ENCODE assay signal across 20 cellular contexts in genomic region chrX:109987884-109988283, GRCh38.
"Had no signal": no experiment of that assay in that cellular context is flagged by ENCODE, and none has a peak within 500 bp of the region (broad histone marks: within the 10 kb centered on the region; RNA-seq: fewer than 3 reads in every experiment).

No MANE protein-coding gene starts in this region.

- ATAC-seq: activated CD8-positive, alpha-beta T cell treated with anti-CD3 and anti-CD28 coated beads, Interleukin-2, amount 10 ng/mL, durations not matched to agents 7 days and 5 days; activated naive CD4-positive, alpha-beta T cell treated with anti-CD3 and anti-CD28 coated beads, Interleukin-2, amount 50 U/mL, for 72 hours; foreskin keratinocyte; left lobe of liver; naive thymus-derived CD8-positive, alpha-beta T cell had no signal

- H3K9me3 ChIP-seq: spleen, upper lobe of left lung had no signal

- H3K27me3 Mint-ChIP-seq: activated CD4-positive, alpha-beta T cell treated with anti-CD3 and anti-CD28 coated beads, Interleukin-2, amount 10 ng/mL, durations not matched to agents 7 days and 5 days; dendritic cell treated with granulocyte-macrophage colony-stimulating factor and Interleukin-4, amounts not matched to agents 40 ng/mL and 50 ng/mL, for 4 days; naive thymus-derived CD8-positive, alpha-beta T cell had no signal

- H3K27ac Mint-ChIP-seq: activated CD4-positive, alpha-beta T cell treated with anti-CD3 and anti-CD28 coated beads, Interleukin-2, amount 10 ng/mL, durations not matched to agents 7 days and 5 days; activated CD8-positive, alpha-beta T cell treated with anti-CD3 and anti-CD28 coated beads, Interleukin-2, amount 10 ng/mL, durations not matched to agents 7 days and 5 days; activated naive CD4-positive, alpha-beta T cell treated with anti-CD3 and anti-CD28 coated beads, Interleukin-2, amount 50 U/mL, for 72 hours; dendritic cell treated with granulocyte-macrophage colony-stimulating factor and Interleukin-4, amounts not matched to agents 40 ng/mL and 50 ng/mL, for 4 days; immature natural killer cell; mesothelial cell of epicardium; naive thymus-derived CD8-positive, alpha-beta T cell had no signal

- H3K4me3 ChIP-seq: cardiac muscle cell, SK-N-MC, spleen, upper lobe of left lung had no signal

- H3K4me3 Mint-ChIP-seq: activated CD4-positive, alpha-beta T cell treated with anti-CD3 and anti-CD28 coated beads, Interleukin-2, amount 10 ng/mL, durations not matched to agents 7 days and 5 days; activated CD8-positive, alpha-beta T cell treated with anti-CD3 and anti-CD28 coated beads, Interleukin-2, amount 10 ng/mL, durations not matched to agents 7 days and 5 days; dendritic cell treated with granulocyte-macrophage colony-stimulating factor and Interleukin-4, amounts not matched to agents 40 ng/mL and 50 ng/mL, for 4 days; immature natural killer cell; mesothelial cell of epicardium; naive thymus-derived CD8-positive, alpha-beta T cell had no signal

- H3K27ac ChIP-seq: cardiac muscle cell, foreskin keratinocyte, SK-N-MC, spleen, upper lobe of left lung, WERI-Rb-1 had no signal

- H3K36me3 ChIP-seq: cardiac muscle cell, spleen, upper lobe of left lung, WERI-Rb-1 had no signal

- H3K27me3 ChIP-seq: cardiac muscle cell, foreskin keratinocyte, spleen, upper lobe of left lung had no signal

- H3K4me1 ChIP-seq: foreskin keratinocyte, upper lobe of left lung had no signal

- H3K36me3 Mint-ChIP-seq: activated naive CD4-positive, alpha-beta T cell treated with anti-CD3 and anti-CD28 coated beads, Interleukin-2, amount 50 U/mL, for 72 hours; immature natural killer cell; mesothelial cell of epicardium; naive thymus-derived CD8-positive, alpha-beta T cell had no signal

- DNase-seq: activated CD4-positive, alpha-beta T cell treated with anti-CD3 and anti-CD28 coated beads, Interleukin-2, amount 10 ng/mL, durations not matched to agents 7 days and 5 days; activated CD4-positive, CD25-positive, alpha-beta regulatory T cell treated with anti-CD3 and anti-CD28 coated beads, Interleukin-2, amount 50 U/mL, for 72 hours; activated CD8-positive, alpha-beta T cell treated with anti-CD3 and anti-CD28 coated beads, Interleukin-2, amount 10 ng/mL, durations not matched to agents 7 days and 5 days; activated gamma-delta T cell treated with Interleukin-2 at 50 U/mL for 16 hours; effector CD4-positive, alpha-beta T cell; foreskin keratinocyte; immature natural killer cell; mammary epithelial cell; naive thymus-derived CD8-positive, alpha-beta T cell; spleen; stimulated activated CD4-positive, alpha-beta T cell treated with anti-CD3 and anti-CD28 coated beads, Interleukin-4, amount 100 ng/mL, for 24 hours; stimulated activated naive CD4-positive, alpha-beta T cell treated with Interleukin-2 at 50 U/mL for 16 hours; upper lobe of left lung; WERI-Rb-1 had no signal

- H3K9me3 Mint-ChIP-seq: activated CD4-positive, alpha-beta T cell treated with anti-CD3 and anti-CD28 coated beads, Interleukin-2, amount 10 ng/mL, durations not matched to agents 7 days and 5 days; activated naive CD4-positive, alpha-beta T cell treated with anti-CD3 and anti-CD28 coated beads, Interleukin-2, amount 50 U/mL, for 72 hours; dendritic cell treated with granulocyte-macrophage colony-stimulating factor and Interleukin-4, amounts not matched to agents 40 ng/mL and 50 ng/mL, for 4 days; immature natural killer cell; mesothelial cell of epicardium; naive thymus-derived CD8-positive, alpha-beta T cell had no signal

- H3K4me1 Mint-ChIP-seq: mesothelial cell of epicardium had no signal
